In the genomic region with DNA sequence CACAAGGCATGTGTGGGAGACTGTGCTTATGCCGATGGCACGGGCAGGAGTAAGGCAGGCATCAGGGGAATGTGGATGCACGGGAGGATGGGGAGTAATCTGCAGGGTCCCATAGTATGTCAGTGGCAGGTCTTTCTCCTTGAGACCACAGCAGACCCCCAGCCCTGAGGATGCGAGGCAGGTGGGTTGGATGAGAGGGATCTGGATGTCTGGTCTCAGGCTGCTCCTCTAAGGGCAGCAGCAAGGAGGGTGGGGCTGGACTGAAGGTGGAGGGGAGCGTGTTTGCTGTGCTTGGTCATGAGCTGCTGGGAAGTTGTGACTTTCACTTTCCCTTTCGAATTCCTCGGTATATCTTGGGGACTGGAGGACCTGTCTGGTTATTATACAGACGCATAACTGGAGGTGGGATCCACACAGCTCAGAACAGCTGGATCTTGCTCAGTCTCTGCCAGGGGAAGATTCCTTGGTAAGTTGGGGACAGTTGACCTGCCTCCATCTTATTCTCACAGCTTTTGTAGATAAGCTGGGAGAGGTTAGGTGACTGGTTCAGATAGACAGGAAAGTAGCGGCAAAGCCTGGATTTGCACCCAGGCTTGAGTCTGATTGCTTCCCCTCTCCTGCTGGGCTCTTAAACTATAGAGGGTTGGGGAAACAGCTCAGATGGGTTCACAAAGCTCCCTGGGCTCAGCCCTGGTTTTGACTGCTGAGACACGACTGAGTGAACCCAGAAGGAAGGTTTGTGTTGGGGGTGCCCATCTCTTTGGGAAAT, we compare ENCODE assay signal across 8 cellular contexts. TPM values are rescaled to one million over a fixed set of nuclear protein-coding genes. Genes with fewer than 3 reads are reported as not detected.
DNase-seq lines count a peak whose midpoint lies in the region; ATAC-seq and TF ChIP-seq lines count a peak whose summit lies in the region.

A gene with protein sequence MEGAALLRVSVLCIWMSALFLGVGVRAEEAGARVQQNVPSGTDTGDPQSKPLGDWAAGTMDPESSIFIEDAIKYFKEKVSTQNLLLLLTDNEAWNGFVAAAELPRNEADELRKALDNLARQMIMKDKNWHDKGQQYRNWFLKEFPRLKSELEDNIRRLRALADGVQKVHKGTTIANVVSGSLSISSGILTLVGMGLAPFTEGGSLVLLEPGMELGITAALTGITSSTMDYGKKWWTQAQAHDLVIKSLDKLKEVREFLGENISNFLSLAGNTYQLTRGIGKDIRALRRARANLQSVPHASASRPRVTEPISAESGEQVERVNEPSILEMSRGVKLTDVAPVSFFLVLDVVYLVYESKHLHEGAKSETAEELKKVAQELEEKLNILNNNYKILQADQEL (plus strand): TSS at position 380 of the 769 bp plus-strand sequence. CDS start 1,823 bp downstream, outside the sequence.

- H3K36me3 ChIP-seq in kidney epithelial cell (ENCODE audit: control insufficient read depth, insufficient read depth, low read length) = no peaks in the 10 kb centered on the region

- H3K4me3 Mint-ChIP-seq in stimulated activated memory B cell treated with anti-CD40 and anti-IgM and Interleukin-4, amounts not matched to agents 10 μg/mL and 1 μg/mL and 100 μg/mL, for 72 hours = peak within 1 kb of the TSS; percentile 83

- H3K9me3 Mint-ChIP-seq in stimulated activated memory B cell treated with anti-CD40 and anti-IgM and Interleukin-4, amounts not matched to agents 10 μg/mL and 1 μg/mL and 100 μg/mL, for 72 hours = no peaks in the 10 kb centered on the region

- H3K36me3 Mint-ChIP-seq in stimulated activated memory B cell treated with anti-CD40 and anti-IgM and Interleukin-4, amounts not matched to agents 10 μg/mL and 1 μg/mL and 100 μg/mL, for 72 hours = peaks cover 5% of the 10 kb centered on the region

- peaks cover 55% of the 10 kb centered on the region for H3K4me1 Mint-ChIP-seq in stimulated activated memory B cell treated with anti-CD40 and anti-IgM and Interleukin-4, amounts not matched to agents 10 μg/mL and 1 μg/mL and 100 μg/mL, for 72 hours

- no peaks in the 10 kb centered on the region for H3K27me3 ChIP-seq in kidney epithelial cell (ENCODE audit: control insufficient read depth, insufficient read depth, low read length)

- peak; percentile 62 for DNase-seq in AG08395 (ENCODE audit: low spot score)
- peak; percentile 93 for DNase-seq in OCI-M1 (lab: John Stamatoyannopoulos, UW)
- DNase-seq in astrocyte of the hippocampus (ENCODE audit: low read depth, low spot score) = peak; percentile 41
- DNase-seq in kidney epithelial cell (ENCODE audit: low read depth) = no peak
- DNase-seq in nucleus accumbens (lab: John Stamatoyannopoulos, UW) = no peak
- no peak for DNase-seq in NCI-H1105 (lab: John Stamatoyannopoulos, UW)

- H3K27ac Mint-ChIP-seq in stimulated activated memory B cell treated with anti-CD40 and anti-IgM and Interleukin-4, amounts not matched to agents 10 μg/mL and 1 μg/mL and 100 μg/mL, for 72 hours = peak within 1 kb of the TSS; percentile 97

- no peak for TF ChIP-seq CTCF in kidney epithelial cell (IDR thresholded peaks at IDR 0.05; ENCODE audit: insufficient read depth, low read length, poor library complexity, severe bottlenecking)

- no peaks in the 10 kb centered on the region for H3K27me3 Mint-ChIP-seq in stimulated activated memory B cell treated with anti-CD40 and anti-IgM and Interleukin-4, amounts not matched to agents 10 μg/mL and 1 μg/mL and 100 μg/mL, for 72 hours

- ATAC-seq in GM19372 (IDR thresholded peaks at IDR 0.05; ENCODE audit: low read depth, unreplicated experiment) = peak; percentile 75
- peak; percentile 92 for ATAC-seq in stimulated activated memory B cell treated with anti-CD40 and anti-IgM and Interleukin-4, amounts not matched to agents 10 μg/mL and 1 μg/mL and 100 μg/mL, for 72 hours

- H3K4me3 ChIP-seq in kidney epithelial cell (ENCODE audit: low read depth, low read length) = peak within 1 kb of the TSS; percentile 11

RNA-seq across cellular contexts. Expression of the gene that starts here (rescaled TPM):
- total RNA-seq in kidney epithelial cell = 1.8 and 2.3 TPM in 2 replicates

Comparison
In these comparisons a context has a peak if more than half of its experiments do, and no peak if none do; other contexts are left out.
1. DNase-seq: peak in AG08395 (single experiment), OCI-M1 (single experiment) and astrocyte of the hippocampus (single experiment); none in kidney epithelial cell (single experiment), nucleus accumbens (0 of 56) and NCI-H1105 (single experiment).